Comparison of ENCODE assay signal across 25 cellular contexts in the genomic region with DNA sequence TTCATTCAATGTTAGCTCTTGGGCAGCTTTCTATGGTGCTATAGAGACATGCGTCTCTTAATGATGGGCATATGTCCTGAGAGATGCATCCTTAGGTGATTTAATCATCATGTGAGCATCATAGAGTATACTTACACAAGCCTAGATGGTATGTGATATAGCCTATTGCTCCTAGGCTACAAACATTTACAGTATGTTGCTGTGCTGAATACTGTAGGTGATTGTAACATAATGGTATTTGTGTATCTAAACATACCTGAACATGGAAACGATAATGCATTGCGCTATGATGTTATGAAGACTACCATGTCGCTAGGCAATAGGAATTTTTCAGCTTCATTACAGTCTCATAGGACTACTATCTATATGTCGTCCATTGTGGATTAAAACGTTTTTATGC.
"Had no signal": no experiment of that assay in that cellular context is flagged by ENCODE, and none has a peak within 500 bp of the region (broad histone marks: within the 10 kb centered on the region; RNA-seq: fewer than 3 reads in every experiment).

No MANE protein-coding gene starts in this region.

- H3K36me3 ChIP-seq: left ventricle myocardium inferior, neural progenitor cell, ovary, right atrium auricular region, right lobe of liver, suprapubic skin, thoracic aorta, tibial artery, vagina had no signal

- H3K9me3 ChIP-seq: mucosa of descending colon, ovary, right atrium auricular region, right lobe of liver, suprapubic skin, thoracic aorta, tibial artery, vagina had no signal

- H3K27ac Mint-ChIP-seq: nephron progenitor cell, neural progenitor cell, progenitor cell of endocrine pancreas, type B pancreatic cell had no signal

- H3K4me3 ChIP-seq: hepatocyte, left ventricle myocardium inferior, lung, mucosa of descending colon, neural progenitor cell, ovary, right atrium auricular region, right lobe of liver, smooth muscle cell, suprapubic skin, thoracic aorta, tibial artery, vagina had no signal

- H3K4me1 Mint-ChIP-seq: nephron progenitor cell, neural progenitor cell had no signal

- H3K9ac ChIP-seq: neural progenitor cell had no signal

- H3K36me3 Mint-ChIP-seq: neural progenitor cell, type B pancreatic cell had no signal

- H3K27me3 Mint-ChIP-seq: naive thymus-derived CD4-positive, alpha-beta T cell; progenitor cell of endocrine pancreas; stimulated activated naive CD8-positive, alpha-beta T cell treated with anti-CD3 and anti-CD28 coated beads, Interleukin-15, Interleukin-2, amounts not matched to agents 100 ng/mL and 50 ng/mL, for 24 hours; type B pancreatic cell had no signal

- ATAC-seq: right lobe of liver had no signal

- H3K27ac ChIP-seq: hepatocyte, left ventricle myocardium inferior, neural progenitor cell, ovary, right atrium auricular region, right lobe of liver, suprapubic skin, thoracic aorta, tibial artery, vagina had no signal

- H3K4me2 ChIP-seq: hepatocyte, neural progenitor cell, smooth muscle cell had no signal

- H3K4me3 Mint-ChIP-seq: naive thymus-derived CD4-positive, alpha-beta T cell; nephron progenitor cell; neural progenitor cell; stimulated activated naive CD8-positive, alpha-beta T cell treated with anti-CD3 and anti-CD28 coated beads, Interleukin-15, Interleukin-2, amounts not matched to agents 100 ng/mL and 50 ng/mL, for 24 hours; type B pancreatic cell had no signal

- H3K27me3 ChIP-seq: hepatocyte, neural progenitor cell, ovary, right atrium auricular region, right lobe of liver, suprapubic skin, tibial artery, vagina had no signal

- H3K79me2 ChIP-seq: hepatocyte had no signal

- H3K9me3 Mint-ChIP-seq: nephron progenitor cell; neural progenitor cell; stimulated activated naive CD8-positive, alpha-beta T cell treated with anti-CD3 and anti-CD28 coated beads, Interleukin-15, Interleukin-2, amounts not matched to agents 100 ng/mL and 50 ng/mL, for 24 hours; type B pancreatic cell had no signal

- DNase-seq: islet precursor cell; left ventricle myocardium inferior; midbrain; mucosa of descending colon; naive thymus-derived CD4-positive, alpha-beta T cell; nephron progenitor cell; ovary; right lobe of liver; stimulated activated CD4-positive, alpha-beta T cell treated with anti-CD3 and anti-CD28 coated beads, Interleukin-1b, Interleukin-23, amount 100 ng/mL, for 48 hours; stimulated activated CD4-positive, alpha-beta T cell treated with anti-CD3 and anti-CD28 coated beads, Interleukin-2, amount 100 ng/mL, for 48 hours; stimulated activated CD4-positive, alpha-beta T cell treated with anti-CD3 and anti-CD28 coated beads, Interleukin-4, amount 100 ng/mL, for 4 hours; stimulated activated CD8-positive, alpha-beta memory T cell treated with anti-CD3 and anti-CD28 coated beads, Interleukin-4, amount 100 ng/mL, for 48 hours; stimulated activated naive CD4-positive, alpha-beta T cell; tibial artery had no signal

- H2AFZ ChIP-seq: hepatocyte, neural progenitor cell had no signal

- H3K4me1 ChIP-seq: left ventricle myocardium inferior, neural progenitor cell, right atrium auricular region, right lobe of liver, suprapubic skin, tibial artery, vagina had no signal
